ENCODE assay signal across 20 cellular contexts in the genomic region with DNA sequence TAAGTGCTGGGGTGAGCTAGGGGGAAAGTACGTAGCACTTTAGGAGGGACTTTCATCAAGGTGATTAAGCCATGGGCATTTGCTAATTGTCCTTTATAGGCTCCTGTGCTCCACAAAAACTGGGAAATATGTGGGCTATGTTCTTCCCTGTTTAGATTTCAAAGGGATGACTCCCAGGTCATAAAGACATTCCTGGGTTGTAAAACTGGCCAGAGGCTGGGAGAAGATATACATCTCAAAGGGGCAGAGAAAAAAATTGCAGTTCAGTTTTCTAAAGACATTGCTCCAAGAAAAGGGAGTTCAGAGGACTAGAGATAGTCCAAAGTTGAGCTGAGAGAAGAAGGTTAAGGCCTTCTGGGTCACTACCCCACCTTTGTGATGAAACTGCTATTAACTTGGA.
DNase-seq lines count a peak whose midpoint lies in the region; ATAC-seq and TF ChIP-seq lines count a peak whose summit lies in the region.
"Had no signal": no experiment of that assay in that cellular context is flagged by ENCODE, and none has a peak within 500 bp of the region (broad histone marks: within the 10 kb centered on the region; RNA-seq: fewer than 3 reads in every experiment).

No MANE protein-coding gene starts in this region.

- peaks cover 11% of the 10 kb centered on the region for H3K9me3 Mint-ChIP-seq in mesothelial cell of epicardium

- H3K27me3 ChIP-seq in PC-3 (ENCODE audit: low read length) (no peaks in the 10 kb centered on the region), hepatocyte (no peaks in the 10 kb centered on the region)

- peaks cover 11% of the 10 kb centered on the region for H3K4me1 Mint-ChIP-seq in mesothelial cell of epicardium

- no peak for ATAC-seq in PC-3
- no peak for ATAC-seq in GM18867 (IDR thresholded peaks at IDR 0.05; ENCODE audit: unreplicated experiment)
- ATAC-seq: GM12878 had no signal

- no peaks in the 10 kb centered on the region for H3K9me3 ChIP-seq in PC-3 (ENCODE audit: low read length)
- H3K9me3 ChIP-seq in hepatocyte (ENCODE audit: low read depth), result no peaks in the 10 kb centered on the region

- H3K9ac ChIP-seq in PC-3 (ENCODE audit: low read length), result no peak overlapping the region
- H3K9ac ChIP-seq: KMS-11 had no signal

- no peaks in the 10 kb centered on the region for H3K79me2 ChIP-seq in PC-3 (ENCODE audit: low read length)
- no peaks in the 10 kb centered on the region for H3K79me2 ChIP-seq in hepatocyte

- no peaks in the 10 kb centered on the region for H3K9me2 ChIP-seq in PC-3 (replicated peaks; ENCODE audit: low read length)
- no peaks in the 10 kb centered on the region for H3K9me2 ChIP-seq in hepatocyte (replicated peaks; ENCODE audit: insufficient read depth)

- no peak overlapping the region for H3K4me3 Mint-ChIP-seq in mesothelial cell of epicardium
- H3K4me3 Mint-ChIP-seq: CD4-positive, alpha-beta T cell had no signal

- H3K36me3 ChIP-seq in PC-3 (ENCODE audit: low read depth, low read length) (no peaks in the 10 kb centered on the region), hepatocyte (replicated peaks; ENCODE audit: insufficient read depth, low read depth) (no peaks in the 10 kb centered on the region)

- no TSS peak for BruUV-seq in PC-3 (replicated peaks; lab: Mats Ljungman, UMichigan)

- no peaks in the 10 kb centered on the region for H4K20me1 ChIP-seq in PC-3 (ENCODE audit: low read length)
- H4K20me1 ChIP-seq in hepatocyte (ENCODE audit: insufficient read depth, poor library complexity, severe bottlenecking), result no peaks in the 10 kb centered on the region

- H2AFZ ChIP-seq in PC-3 (ENCODE audit: low read length), result no peak overlapping the region
- no peak overlapping the region for H2AFZ ChIP-seq in hepatocyte

- H3F3A ChIP-seq in PC-3 (ENCODE audit: low read length, unreplicated experiment), result no peaks in the 10 kb centered on the region

- WGBS in hepatocyte (ENCODE audit: low lambda C conversion rate, missing lambda C conversion rate), result 46% methylated on average over 1 of the region's 1 CpG

- TF ChIP-seq CTCF in PC-3 (conservative IDR thresholded peaks at IDR 0.05; ENCODE audit: low read depth, low read length) (no peak), hepatocyte (IDR thresholded peaks at IDR 0.05; ENCODE audit: poor library complexity) (no peak), mesothelial cell of epicardium (IDR thresholded peaks at IDR 0.05; ENCODE audit: unreplicated experiment) (no peak)

- peak; percentile 2 for DNase-seq in EH (ENCODE audit: low read depth)
- DNase-seq in PC-3, result peak; percentile 2
- DNase-seq in hepatocyte (ENCODE audit: low spot score), result peak; percentile 17
- DNase-seq in mesothelial cell of epicardium (ENCODE audit: low spot score in 2 of 2, unreplicated experiment in 2 of 2), result no peak
- no peak for DNase-seq in dermis blood vessel endothelial cell
- no peak for DNase-seq in NCI-H1930 (lab: John Stamatoyannopoulos, UW)
- DNase-seq in NCI-H748 (lab: John Stamatoyannopoulos, UW; ENCODE audit: unreplicated experiment), result no peak
- DNase-seq: CD4-positive, alpha-beta T cell; DMS153; NCI-H1092; NCI-H1436 treated with DMSO at 0.1 percent for 48 hours; NCI-H2029 treated with DMSO at 0.1 percent for 48 hours; NCI-H2171; NCI-H526 treated with DMSO at 0.1 percent for 48 hours; NK-92 treated with Interleukin-12 subunit alpha and Interleukin-12 subunit beta, amount 100 ng/mL, for 24 hours; OCI-M1 had no signal

- intact Hi-C loops in PC-3 (cut with micrococcal nuclease), result no loop called here

- no peaks in the 10 kb centered on the region for H3K4me1 ChIP-seq in PC-3 (ENCODE audit: insufficient read depth, low read length)
- H3K4me1 ChIP-seq in hepatocyte (ENCODE audit: insufficient read depth), result no peaks in the 10 kb centered on the region

- no peaks in the 10 kb centered on the region for H3K27me3 Mint-ChIP-seq in mesothelial cell of epicardium (ENCODE audit: low read depth)
- H3K27me3 Mint-ChIP-seq: CD4-positive, alpha-beta T cell had no signal

- no peak overlapping the region for H3K4me3 ChIP-seq in PC-3 (ENCODE audit: low read length)
- no peak overlapping the region for H3K4me3 ChIP-seq in hepatocyte
- H3K4me3 ChIP-seq: GM12878 had no signal

- peaks cover 3% of the 10 kb centered on the region for H3K36me3 Mint-ChIP-seq in mesothelial cell of epicardium

- peak overlapping the region; percentile 52 for H3K27ac Mint-ChIP-seq in mesothelial cell of epicardium
- H3K27ac Mint-ChIP-seq: CD4-positive, alpha-beta T cell had no signal

- H3K4me2 ChIP-seq in PC-3 (ENCODE audit: low read length) (no peak overlapping the region), hepatocyte (no peak overlapping the region)
- H3K4me2 ChIP-seq: KMS-11 had no signal

- POLR2A ChIA-PET in PC-3 (lab: Charles Lee; ENCODE audit: unreplicated experiment), result interaction anchor here (0.7 kb wide), 1 partner anchor 327 kb away, joined by 3 read pairs; no protein-coding TSS in a partner anchor

- H3K27ac ChIP-seq in PC-3 (ENCODE audit: low read length) (no peak overlapping the region), hepatocyte (no peak overlapping the region)
- H3K27ac ChIP-seq: KMS-11, RWPE1 had no signal

- CTCF ChIA-PET in PC-3 (lab: Charles Lee), result no interaction called here

Comparison
In these comparisons a context has a peak if more than half of its experiments do, and no peak if none do; other contexts are left out.
1. DNase-seq: peak in EH (single experiment), PC-3 (single experiment) and hepatocyte (single experiment); none in mesothelial cell of epicardium (0 of 2), dermis blood vessel endothelial cell (single experiment), NCI-H1930 (0 of 2) and NCI-H748 (single experiment).